8 cellular contexts compared by ENCODE assay signal in the genomic region with DNA sequence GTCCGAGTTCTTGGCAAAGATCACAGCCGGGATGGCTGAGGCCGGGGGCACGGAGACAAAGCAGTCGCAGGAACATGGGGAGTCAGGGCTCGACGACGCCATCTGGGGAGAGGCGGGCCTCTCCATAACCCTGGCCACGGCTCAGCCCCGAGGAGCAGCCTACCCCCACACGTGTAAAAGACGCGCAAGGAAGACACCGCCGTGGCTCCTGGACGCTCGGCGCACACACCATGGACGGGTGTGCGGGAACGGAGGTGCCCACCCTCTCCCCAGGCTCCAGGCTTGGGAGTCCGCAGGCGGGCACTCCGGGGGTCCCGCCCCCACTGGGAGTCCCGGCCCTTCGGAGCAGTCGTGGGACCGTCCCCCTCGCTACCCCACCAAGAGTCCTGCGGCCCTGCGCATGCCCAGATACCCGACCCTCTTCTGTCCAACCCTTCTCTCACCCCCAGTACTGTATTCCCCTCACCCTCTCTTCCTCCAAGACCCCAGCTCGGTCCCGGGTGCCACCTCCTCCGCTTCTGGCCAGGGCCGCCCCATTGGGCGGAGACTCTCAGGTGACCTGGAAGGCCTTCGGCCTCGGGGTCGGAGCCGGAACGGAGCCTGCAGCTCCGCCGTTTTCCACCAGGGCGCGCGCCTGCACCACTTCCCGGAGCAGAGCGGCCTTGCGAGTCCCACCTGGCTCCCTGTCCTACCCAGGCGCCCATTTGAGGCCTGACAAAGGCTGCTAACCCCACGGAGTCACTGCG. TPM values are rescaled to one million over a fixed set of nuclear protein-coding genes. Genes with fewer than 3 reads are reported as not detected.
DNase-seq lines count a peak whose midpoint lies in the region; ATAC-seq and TF ChIP-seq lines count a peak whose summit lies in the region.

Gene SCRN2 (minus strand): TSS at position 532 of the 746 bp plus-strand sequence. CDS start 430 bp downstream, at position 102.

- H2BK15ac ChIP-seq in mesendoderm (replicated peaks; ENCODE audit: low read depth) = no peak within 1 kb of the TSS

- H3K4me3 Mint-ChIP-seq in effector memory CD8-positive, alpha-beta T cell = peak within 1 kb of the TSS; percentile 89 to 94

- H3K27me3 ChIP-seq in HL-60 (ENCODE audit: insufficient read depth, poor library complexity, severe bottlenecking) (peaks cover 5% of the 10 kb centered on the region), mesendoderm (ENCODE audit: insufficient read depth, low read length, poor library complexity) (no peaks in the 10 kb centered on the region)

- peaks cover 7% of the 10 kb centered on the region for H3K36me3 Mint-ChIP-seq in effector memory CD8-positive, alpha-beta T cell (ENCODE audit: insufficient read depth)

- H3K4me2 ChIP-seq in mesendoderm (ENCODE audit: low read length) = peak within 1 kb of the TSS; percentile 55

- no peak within 1 kb of the TSS for H4K5ac ChIP-seq in mesendoderm (ENCODE audit: low read length)

- no peak within 1 kb of the TSS for H2AK5ac ChIP-seq in mesendoderm (ENCODE audit: low read length)

- H3K79me2 ChIP-seq in mesendoderm (ENCODE audit: control insufficient read depth, insufficient read depth, low read length) = no peaks in the 10 kb centered on the region

- H3K4me3 ChIP-seq in HL-60 (replicated peaks; ENCODE audit: insufficient read depth, low read length) = peak within 1 kb of the TSS; percentile 92
- H3K4me3 ChIP-seq in mesendoderm (ENCODE audit: low read length) = peak within 1 kb of the TSS; percentile 69

- no peak within 1 kb of the TSS for H2BK120ac ChIP-seq in mesendoderm (ENCODE audit: low read depth, low read length)

- TF ChIP-seq CTCF in C4-2B (conservative IDR thresholded peaks at IDR 0.05) (peak; percentile 99), HL-60 (IDR thresholded peaks at IDR 0.05; ENCODE audit: insufficient read depth, low read length) (peak; percentile 75)

- peaks cover 7% of the 10 kb centered on the region for H3K4me1 ChIP-seq in mesendoderm (ENCODE audit: control insufficient read depth, low read depth, low read length)

- POLR2A ChIA-PET in activated CD8-positive, alpha-beta memory T cell treated with anti-CD3 and anti-CD28 coated beads for 36 hours (lab: Charles Lee) = interaction anchor here (0.9 to 1.6 kb wide), 3 partner anchors 47 to 55 kb away, joined by 3 to 13 read pairs (median 4); partner anchors contain the start of gene SP2

- H3K36me3 ChIP-seq in mesendoderm (ENCODE audit: control insufficient read depth, insufficient read depth, low read length) = no peaks in the 10 kb centered on the region

- H3K79me1 ChIP-seq in mesendoderm (ENCODE audit: low read length) = peaks cover 4% of the 10 kb centered on the region

- WGBS in mesendoderm (ENCODE audit: extremely low coverage, insufficient coverage, low lambda C conversion rate) = no CpG with 5 or more reads among the region's 55 CpGs

- peak within 1 kb of the TSS; percentile 61 for H3K18ac ChIP-seq in mesendoderm (ENCODE audit: low read length)

- H3K27ac Mint-ChIP-seq in effector memory CD8-positive, alpha-beta T cell = peak within 1 kb of the TSS; percentile 92 to 93

- H3K27ac ChIP-seq in C4-2B (peak within 1 kb of the TSS; percentile 84), HL-60 (replicated peaks) (peak within 1 kb of the TSS; percentile 39), mesendoderm (ENCODE audit: low read depth, low read length) (no peak within 1 kb of the TSS)

- H3K27me3 Mint-ChIP-seq in effector memory CD8-positive, alpha-beta T cell = peaks cover 13 to 21% of the 10 kb centered on the region in 2 donors

- no peaks in the 10 kb centered on the region for H3K9me3 Mint-ChIP-seq in effector memory CD8-positive, alpha-beta T cell

- H4K8ac ChIP-seq in mesendoderm (ENCODE audit: low read depth, low read length) = peak within 1 kb of the TSS; percentile 58

- peak within 1 kb of the TSS; percentile 77 for H3K9ac ChIP-seq in mesendoderm (ENCODE audit: low read length)

- ATAC-seq in GM19328 (IDR thresholded peaks at IDR 0.05; ENCODE audit: unreplicated experiment) = peak; percentile 65
- peak; percentile 93 for ATAC-seq in effector memory CD8-positive, alpha-beta T cell (replicated peaks)

- peak; percentile 82 to 87 for DNase-seq in HL-60 (ENCODE audit: low read depth in 1 of 2, low spot score in 1 of 2)
- DNase-seq in NK-92 (lab: John Stamatoyannopoulos, UW; ENCODE audit: unreplicated experiment) = peak; percentile 17
- peak; percentile 84 to 92 (median 90) for DNase-seq in effector memory CD8-positive, alpha-beta T cell
- peak; percentile 95 for DNase-seq in mesendoderm
- DNase-seq in stimulated activated CD8-positive, alpha-beta memory T cell treated with anti-CD3 and anti-CD28 coated beads, Interleukin-15, amount 100 ng/mL, for 24 hours (ENCODE audit: low read depth) = peak; percentile 89

- no peak within 1 kb of the TSS for H3K23ac ChIP-seq in mesendoderm (ENCODE audit: low read length)

- H3K4me1 Mint-ChIP-seq in effector memory CD8-positive, alpha-beta T cell (ENCODE audit: low read depth in 2 of 2) = peaks cover 17 to 19% of the 10 kb centered on the region in 2 donors

- CTCF ChIA-PET in activated CD8-positive, alpha-beta memory T cell treated with anti-CD3 and anti-CD28 coated beads for 36 hours (lab: Charles Lee) = interaction anchor here (0.5 to 28.0 kb wide), 12 partner anchors 9 to 323 kb away, joined by 3 to 379 read pairs (median 4); partner anchors contain the start of genes CDK5RAP3, LRRC46, MRPL10 and SP2

- no peak within 1 kb of the TSS for H2BK5ac ChIP-seq in mesendoderm (ENCODE audit: low read length)

- H3K4ac ChIP-seq in mesendoderm (ENCODE audit: low read depth, low read length) = peak within 1 kb of the TSS; percentile 21

- H3K56ac ChIP-seq in mesendoderm (ENCODE audit: low read length) = peak within 1 kb of the TSS; percentile 86

RNA-seq across cellular contexts. Expression of gene SCRN2, which starts in this region (rescaled TPM):
- 10 to 100 TPM; 18.4 to 18.7 TPM for total RNA-seq in activated CD8-positive, alpha-beta memory T cell treated with anti-CD3 and anti-CD28 coated beads for 36 hours
- polyA plus RNA-seq in mesendoderm (2013, experiment 1 of 2) = 6.6 TPM
- 7.7 TPM for polyA plus RNA-seq in mesendoderm (2013, experiment 2 of 2)

Comparison
In these comparisons a context has a peak if more than half of its experiments do, and no peak if none do; other contexts are left out.
1. DNase-seq: peak in every context shown above with its lines; median percentile 95 in mesendoderm; 90 in effector memory CD8-positive, alpha-beta T cell; 89 in stimulated activated CD8-positive, alpha-beta memory T cell treated with anti-CD3 and anti-CD28 coated beads, Interleukin-15, amount 100 ng/mL, for 24 hours; 84 in HL-60; 17 in NK-92.